2 cellular contexts compared by ENCODE assay signal in genomic region chr6:96760153-96760687, GRCh38.
TF ChIP-seq lines count a peak whose summit lies in the region.

No MANE protein-coding gene starts in this region.

TF ChIP-seq in HepG2, 621 proteins besides CTCF, POLR2A, EP300 and RAD21:
- TF ChIP-seq STAG1 (CRISPR knock-in tag; IDR thresholded peaks at IDR 0.05) (peak; percentile 16; the same call in 1 of the 2 replicates), MAF1 (CRISPR knock-in tag; IDR thresholded peaks at IDR 0.05; ENCODE audit: borderline replicate concordance) (no peak), ATF2 (CRISPR knock-in tag; IDR thresholded peaks at IDR 0.05) (no peak)

TF ChIP-seq in HEK293T, 16 proteins besides CTCF, POLR2A, EP300 and RAD21:
- TF ChIP-seq CTBP1 (IDR thresholded peaks at IDR 0.05; ENCODE audit: borderline replicate concordance) (no peak), TARDBP (IDR thresholded peaks at IDR 0.05) (no peak), SUZ12 (IDR thresholded peaks at IDR 0.05) (no peak), ZNF384 (IDR thresholded peaks at IDR 0.05) (no peak), ARNT (IDR thresholded peaks at IDR 0.05) (no peak), HDGF (IDR thresholded peaks at IDR 0.05; ENCODE audit: borderline replicate concordance) (no peak), FOXA1 (IDR thresholded peaks at IDR 0.05) (no peak), FOXK2 (IDR thresholded peaks at IDR 0.05) (no peak), NFRKB (IDR thresholded peaks at IDR 0.05) (no peak), ELF4 (IDR thresholded peaks at IDR 0.05) (no peak), LEF1 (IDR thresholded peaks at IDR 0.05; ENCODE audit: borderline replicate concordance) (no peak)
